10 cellular contexts compared by ENCODE assay signal in the genomic region with DNA sequence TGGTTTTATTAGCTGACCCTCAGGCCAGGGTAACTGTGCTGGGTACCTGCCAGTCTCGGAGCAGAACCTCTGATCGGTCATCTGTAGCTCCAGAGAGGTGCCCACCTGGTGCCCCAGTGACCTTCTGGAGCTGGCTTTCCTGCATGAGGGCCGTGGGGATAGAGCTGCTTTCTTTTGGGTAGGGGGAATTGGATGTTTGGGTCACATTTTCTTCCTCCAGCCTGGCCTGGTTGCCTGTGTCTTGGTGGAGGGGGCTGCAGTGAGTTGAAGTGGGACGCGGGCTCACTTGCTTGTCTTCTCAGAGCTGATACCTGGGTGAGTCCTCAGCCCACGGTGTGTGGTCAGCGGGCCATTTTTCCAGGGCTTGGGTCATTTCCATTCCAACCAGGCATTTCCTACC. TPM values are rescaled to one million over a fixed set of nuclear protein-coding genes. Genes with fewer than 3 reads are reported as not detected.
DNase-seq lines count a peak whose midpoint lies in the region; ATAC-seq and TF ChIP-seq lines count a peak whose summit lies in the region.
"Had no signal": no experiment of that assay in that cellular context is flagged by ENCODE, and none has a peak within 500 bp of the region (broad histone marks: within the 10 kb centered on the region; RNA-seq: fewer than 3 reads in every experiment).

No MANE protein-coding gene starts in this region.

- H3K4me1 ChIP-seq in iPS-20b (ENCODE audit: insufficient read depth, low read length) (peaks cover 36% of the 10 kb centered on the region), smooth muscle cell (ENCODE audit: low read depth) (peaks cover 36% of the 10 kb centered on the region)

- TF ChIP-seq CTCF in VCaP (conservative IDR thresholded peaks at IDR 0.05) = no peak
- TF ChIP-seq CTCF in smooth muscle cell (IDR thresholded peaks at IDR 0.05; ENCODE audit: borderline replicate concordance, insufficient read depth, poor library complexity, severe bottlenecking) = no peak

- H3K79me2 ChIP-seq in smooth muscle cell (ENCODE audit: low read depth) = peaks cover 51% of the 10 kb centered on the region

- H3K27me3 ChIP-seq in iPS-20b (ENCODE audit: insufficient read depth, low read length) (peaks cover 12% of the 10 kb centered on the region), smooth muscle cell (ENCODE audit: low read depth) (no peaks in the 10 kb centered on the region)

- H3K4me3 ChIP-seq in iPS-20b (ENCODE audit: low read length) = no peak overlapping the region
- peak overlapping the region; percentile 17 for H3K4me3 ChIP-seq in smooth muscle cell

- no peak overlapping the region for H2AFZ ChIP-seq in smooth muscle cell (ENCODE audit: low read depth)

- H3K4me3 Mint-ChIP-seq in activated CD4-positive, alpha-beta T cell treated with anti-CD3 and anti-CD28 coated beads for 36 hours = peak overlapping the region; percentile 82

- 73% methylated on average over 7 of the region's 7 CpGs for WGBS in smooth muscle cell (ENCODE audit: low lambda C conversion rate)

- H3K4me1 Mint-ChIP-seq in activated CD4-positive, alpha-beta T cell treated with anti-CD3 and anti-CD28 coated beads for 36 hours = peaks cover 73% of the 10 kb centered on the region

- H3K27ac ChIP-seq in VCaP (peak overlapping the region; percentile 97), iPS-20b (ENCODE audit: low read length) (no peak overlapping the region), smooth muscle cell (ENCODE audit: low read depth) (peak overlapping the region; percentile 98)

- H4K20me1 ChIP-seq in smooth muscle cell (ENCODE audit: low read depth) = peaks cover 30% of the 10 kb centered on the region

- H3K9me3 ChIP-seq in iPS-20b (ENCODE audit: insufficient read depth, low read depth, low read length) = no peaks in the 10 kb centered on the region
- no peaks in the 10 kb centered on the region for H3K9me3 ChIP-seq in smooth muscle cell (replicated peaks; ENCODE audit: low read depth)

- no peak for ATAC-seq in activated CD4-positive, alpha-beta T cell treated with anti-CD3 and anti-CD28 coated beads for 36 hours
- no peak for ATAC-seq in HG03135 (IDR thresholded peaks at IDR 0.05; ENCODE audit: unreplicated experiment)
- no peak for ATAC-seq in GM18517 (IDR thresholded peaks at IDR 0.05; ENCODE audit: unreplicated experiment)

- no peaks in the 10 kb centered on the region for H3K27me3 Mint-ChIP-seq in activated CD4-positive, alpha-beta T cell treated with anti-CD3 and anti-CD28 coated beads for 36 hours

- H3K36me3 ChIP-seq in iPS-20b (ENCODE audit: insufficient read depth, low read depth, low read length) (no peaks in the 10 kb centered on the region), smooth muscle cell (ENCODE audit: low read depth) (no peaks in the 10 kb centered on the region)

- peak overlapping the region; percentile 67 for H3K27ac Mint-ChIP-seq in activated CD4-positive, alpha-beta T cell treated with anti-CD3 and anti-CD28 coated beads for 36 hours

- CTCF ChIA-PET in activated CD4-positive, alpha-beta T cell treated with anti-CD3 and anti-CD28 coated beads for 36 hours (lab: Charles Lee) = interaction anchor here (1.1 to 1.8 kb wide), 4 partner anchors 9 to 84 kb away, joined by 3 to 5 read pairs (median 4); no protein-coding TSS in a partner anchor

- H3K9ac ChIP-seq in iPS-20b (ENCODE audit: low read depth, low read length) (0 out of 2 replicates have a peak overlapping the region, but pooled peaks have one; percentile 1), smooth muscle cell (ENCODE audit: low read depth) (peak overlapping the region; percentile 85)

- no peaks in the 10 kb centered on the region for H3K9me3 Mint-ChIP-seq in activated CD4-positive, alpha-beta T cell treated with anti-CD3 and anti-CD28 coated beads for 36 hours (ENCODE audit: low read depth)

- no peak for DNase-seq in activated CD4-positive, alpha-beta T cell treated with anti-CD3 and anti-CD28 coated beads for 36 hours
- no peak for DNase-seq in activated CD4-positive, alpha-beta T cell treated with anti-CD3 and anti-CD28 coated beads, Interleukin-2, amount 50 U/mL, for 48 hours
- DNase-seq in smooth muscle cell (lab: John Stamatoyannopoulos, UW; ENCODE audit: unreplicated experiment) (no peak), islet precursor cell (no peak)
- DNase-seq: 8988T, SIG-M5 had no signal

- POLR2A ChIA-PET in activated CD4-positive, alpha-beta T cell treated with anti-CD3 and anti-CD28 coated beads for 36 hours (lab: Charles Lee) = interaction anchor here (0.6 to 2.5 kb wide), 4 partner anchors 14 to 169 kb away, joined by 3 to 9 read pairs (median 4); partner anchors contain the start of gene AP3S2

- intact Hi-C loops in activated CD4-positive, alpha-beta T cell treated with anti-CD3 and anti-CD28 coated beads for 36 hours (cut with DNase I, micrococcal nuclease) = loop anchor here (1.0 to 5.0 kb wide), 6 partner anchors 35 to 229 kb away; partner anchors contain the start of genes AP3S2 (in 1 of the 2), CIB1 (in 1 of the 2) and GDPGP1 (in 1 of the 2)

- peak overlapping the region; percentile 92 for H3K4me2 ChIP-seq in smooth muscle cell

- H3F3A ChIP-seq in smooth muscle cell (ENCODE audit: low read depth) = peaks cover 27% of the 10 kb centered on the region

- H3K36me3 Mint-ChIP-seq in activated CD4-positive, alpha-beta T cell treated with anti-CD3 and anti-CD28 coated beads for 36 hours (ENCODE audit: low read depth) = peaks cover 14% of the 10 kb centered on the region

RNA-seq across cellular contexts. Expression of gene ZNF710, which starts 2.6 kb away (rescaled TPM):
- total RNA-seq in activated CD4-positive, alpha-beta T cell treated with anti-CD3 and anti-CD28 coated beads for 36 hours = 10 to 100 TPM; 22.8 to 34.9 TPM
- 8.6 and 20.8 TPM in 2 replicates for total RNA-seq in smooth muscle cell
- polyA plus RNA-seq in smooth muscle cell = 10.4 and 14.8 TPM in 2 replicates
